In genomic region chr22:19625331-19626041, GRCh38 we compare ENCODE assay signal across 18 cellular contexts.
"Had no signal": no experiment of that assay in that cellular context is flagged by ENCODE, and none has a peak within 500 bp of the region (broad histone marks: within the 10 kb centered on the region; RNA-seq: fewer than 3 reads in every experiment).

No MANE protein-coding gene starts in this region.

- ATAC-seq: activated CD8-positive, alpha-beta memory T cell treated with anti-CD3 and anti-CD28 coated beads, Interleukin-2, amount 10 ng/mL, durations not matched to agents 7 days and 5 days had no signal

- H3K27ac Mint-ChIP-seq: activated CD8-positive, alpha-beta memory T cell treated with anti-CD3 and anti-CD28 coated beads, Interleukin-2, amount 10 ng/mL, durations not matched to agents 7 days and 5 days; activated naive CD4-positive, alpha-beta T cell treated with anti-CD3 and anti-CD28 coated beads, Interleukin-2, amount 50 U/mL, for 24 hours; activated T-cell treated with anti-CD3 and anti-CD28 coated beads, Interleukin-2, amount 50 U/mL, for 24 hours; activated T-helper 1 cell treated with anti-CD3 and anti-CD28 coated beads, Interleukin-12 subunit alpha, Interleukin-12 subunit beta, Interleukin-2, Interleukin-4 antibody, amounts not matched to agents 30 ng/mL and 10 ng/mL and 1 ng/mL, durations not matched to agents 14 hours and 24 hours and 36 hours had no signal

- H3K27ac ChIP-seq: SK-N-MC, VCaP had no signal

- H3K27me3 Mint-ChIP-seq: activated naive CD4-positive, alpha-beta T cell treated with anti-CD3 and anti-CD28 coated beads, Interleukin-2, amount 50 U/mL, for 24 hours had no signal

- H3K4me3 ChIP-seq: SK-N-MC had no signal

- FAIRE-seq: bronchial epithelial cell had no signal

- H3K4me3 Mint-ChIP-seq: activated CD8-positive, alpha-beta memory T cell treated with anti-CD3 and anti-CD28 coated beads, Interleukin-2, amount 10 ng/mL, durations not matched to agents 7 days and 5 days; activated naive CD4-positive, alpha-beta T cell treated with anti-CD3 and anti-CD28 coated beads, Interleukin-2, amount 50 U/mL, for 24 hours; activated T-cell treated with anti-CD3 and anti-CD28 coated beads, Interleukin-2, amount 50 U/mL, for 24 hours; activated T-helper 1 cell treated with anti-CD3 and anti-CD28 coated beads, Interleukin-12 subunit alpha, Interleukin-12 subunit beta, Interleukin-2, Interleukin-4 antibody, amounts not matched to agents 30 ng/mL and 10 ng/mL and 1 ng/mL, durations not matched to agents 14 hours and 24 hours and 36 hours had no signal

- DNase-seq: activated CD4-positive, CD25-positive, alpha-beta regulatory T cell; activated CD8-positive, alpha-beta memory T cell treated with anti-CD3 and anti-CD28 coated beads, Interleukin-2, amount 10 ng/mL, durations not matched to agents 7 days and 5 days; activated effector memory CD4-positive, alpha-beta T cell treated with Interleukin-2 at 50 U/mL for 16 hours; activated naive CD4-positive, alpha-beta T cell; Kasumi-1; NCI-H1048; NCI-H1417; NCI-H1930; NCI-H2227 treated with DMSO at 0.1 percent for 48 hours; NCI-H446 treated with DMSO at 0.1 percent for 48 hours; NCI-H748 treated with DMSO at 0.1 percent for 48 hours; T-helper 1 cell had no signal

- H3K36me3 Mint-ChIP-seq: activated CD8-positive, alpha-beta memory T cell treated with anti-CD3 and anti-CD28 coated beads, Interleukin-2, amount 10 ng/mL, durations not matched to agents 7 days and 5 days; activated naive CD4-positive, alpha-beta T cell treated with anti-CD3 and anti-CD28 coated beads, Interleukin-2, amount 50 U/mL, for 24 hours had no signal

- H3K9me3 Mint-ChIP-seq: activated naive CD4-positive, alpha-beta T cell treated with anti-CD3 and anti-CD28 coated beads, Interleukin-2, amount 50 U/mL, for 24 hours; activated T-cell treated with anti-CD3 and anti-CD28 coated beads, Interleukin-2, amount 50 U/mL, for 24 hours; activated T-helper 1 cell treated with anti-CD3 and anti-CD28 coated beads, Interleukin-12 subunit alpha, Interleukin-12 subunit beta, Interleukin-2, Interleukin-4 antibody, amounts not matched to agents 30 ng/mL and 10 ng/mL and 1 ng/mL, durations not matched to agents 14 hours and 24 hours and 36 hours had no signal

- H3K4me1 Mint-ChIP-seq: activated CD8-positive, alpha-beta memory T cell treated with anti-CD3 and anti-CD28 coated beads, Interleukin-2, amount 10 ng/mL, durations not matched to agents 7 days and 5 days had no signal
